Comparison of ENCODE assay signal across 20 cellular contexts in the genomic region with DNA sequence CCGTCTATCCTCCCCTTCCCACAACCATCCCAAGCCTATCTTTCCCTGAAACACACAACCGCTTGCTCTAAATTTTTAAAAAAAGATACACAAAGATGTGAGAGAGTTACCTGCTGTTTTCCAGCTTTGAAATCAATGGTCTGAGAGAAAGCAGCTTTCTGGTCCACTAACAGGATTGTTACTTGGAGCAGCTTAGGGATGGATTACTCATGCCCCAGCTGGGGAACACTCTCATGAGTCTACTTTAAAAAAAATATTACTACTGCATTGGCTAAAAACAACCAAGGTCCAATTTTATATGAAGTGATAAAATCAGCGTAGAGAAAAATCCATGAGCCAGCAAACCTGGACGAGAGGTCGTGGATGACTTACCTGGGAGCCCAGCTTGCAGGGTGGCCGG. TPM values are rescaled to one million over a fixed set of nuclear protein-coding genes. Genes with fewer than 3 reads are reported as not detected.
A peak's percentile ranks its signal among the peaks of the same experiment; 100 is the strongest.
DNase-seq lines count a peak whose midpoint lies in the region; TF ChIP-seq lines count a peak whose summit lies in the region.
"Had no signal": no experiment of that assay in that cellular context is flagged by ENCODE, and none has a peak within 500 bp of the region (broad histone marks: within the 10 kb centered on the region; RNA-seq: fewer than 3 reads in every experiment).

No MANE protein-coding gene starts in this region.

- H3K4me3 Mint-ChIP-seq in chondrocyte (ENCODE audit: unreplicated experiment): no peak overlapping the region
- H3K4me3 Mint-ChIP-seq: CD4-positive, alpha-beta memory T cell had no signal

- H3K27me3 Mint-ChIP-seq in chondrocyte (ENCODE audit: low read depth): peaks cover 3% of the 10 kb centered on the region

- DNase-seq in NCI-H82 (lab: John Stamatoyannopoulos, UW) (peak; percentile 92), chondrocyte (ENCODE audit: low spot score) (no peak), fibroblast of the aortic adventitia (ENCODE audit: low read depth) (peak; percentile 30), NCI-H2196 treated with DMSO at 0.1 percent for 48 hours (lab: John Stamatoyannopoulos, UW; ENCODE audit: unreplicated experiment) (no peak), SKM-1 (lab: John Stamatoyannopoulos, UW; ENCODE audit: unreplicated experiment) (no peak), NCI-H128 (lab: John Stamatoyannopoulos, UW; ENCODE audit: unreplicated experiment) (no peak)
- DNase-seq in stimulated activated naive CD4-positive, alpha-beta T cell (lab: John Stamatoyannopoulos, UW): no peak
- DNase-seq: CD4-positive, alpha-beta memory T cell; DND-41; Karpas-422; MV-4-11; NCI-H1105 treated with DMSO at 0.1 percent for 48 hours; NCI-H1694; NCI-H2081; NCI-H2171; NCI-H446; NCI-H526 treated with DMSO at 0.1 percent for 48 hours; SHP77 treated with DMSO at 0.1 percent for 48 hours had no signal

- no peak for TF ChIP-seq CTCF in chondrocyte (IDR thresholded peaks at IDR 0.05)
- no peak for TF ChIP-seq CTCF in fibroblast of the aortic adventitia (IDR thresholded peaks at IDR 0.05; ENCODE audit: insufficient read depth, low read length)

- H3K27ac Mint-ChIP-seq in chondrocyte (ENCODE audit: unreplicated experiment): peak overlapping the region; percentile 45
- H3K27ac Mint-ChIP-seq: CD4-positive, alpha-beta memory T cell had no signal

- peaks cover 9% of the 10 kb centered on the region for H3K9me3 Mint-ChIP-seq in chondrocyte (ENCODE audit: low read depth)
- H3K9me3 Mint-ChIP-seq: CD4-positive, alpha-beta memory T cell had no signal

- peaks cover 15% of the 10 kb centered on the region for H3K4me1 Mint-ChIP-seq in chondrocyte (ENCODE audit: low read depth)
- H3K4me1 Mint-ChIP-seq: CD4-positive, alpha-beta memory T cell had no signal

- no peak overlapping the region for H3K4me3 ChIP-seq in fibroblast of the aortic adventitia (ENCODE audit: low read depth, low read length)
- H3K4me3 ChIP-seq: BLaER1 treated with 17β-estradiol and CSF1 and Interleukin-3, amounts not matched to agents 10 nM and 100 nM; SK-N-MC had no signal

- peaks cover 2% of the 10 kb centered on the region for H3K36me3 Mint-ChIP-seq in chondrocyte (ENCODE audit: low read depth)
- H3K36me3 Mint-ChIP-seq: CD4-positive, alpha-beta memory T cell had no signal

RNA-seq across cellular contexts. Expression of a gene that starts 29.6 kb away (rescaled TPM):
- total RNA-seq in chondrocyte (84.2 to 125 TPM (median 84.4 TPM) in 3 replicates), fibroblast of the aortic adventitia (ENCODE audit: low replicate concordance) (4.4 and 15.7 TPM in 2 replicates)
- total RNA-seq: CD4-positive, alpha-beta memory T cell had no signal

Comparison
In these comparisons a context has a peak if more than half of its experiments do, and no peak if none do; other contexts are left out.
1. DNase-seq: peak in NCI-H82 (single experiment) and fibroblast of the aortic adventitia (single experiment); none in chondrocyte (single experiment), NCI-H2196 treated with DMSO at 0.1 percent for 48 hours (single experiment), SKM-1 (single experiment), stimulated activated naive CD4-positive, alpha-beta T cell (0 of 6) and NCI-H128 (single experiment).